20 cellular contexts compared by ENCODE assay signal in the genomic region with DNA sequence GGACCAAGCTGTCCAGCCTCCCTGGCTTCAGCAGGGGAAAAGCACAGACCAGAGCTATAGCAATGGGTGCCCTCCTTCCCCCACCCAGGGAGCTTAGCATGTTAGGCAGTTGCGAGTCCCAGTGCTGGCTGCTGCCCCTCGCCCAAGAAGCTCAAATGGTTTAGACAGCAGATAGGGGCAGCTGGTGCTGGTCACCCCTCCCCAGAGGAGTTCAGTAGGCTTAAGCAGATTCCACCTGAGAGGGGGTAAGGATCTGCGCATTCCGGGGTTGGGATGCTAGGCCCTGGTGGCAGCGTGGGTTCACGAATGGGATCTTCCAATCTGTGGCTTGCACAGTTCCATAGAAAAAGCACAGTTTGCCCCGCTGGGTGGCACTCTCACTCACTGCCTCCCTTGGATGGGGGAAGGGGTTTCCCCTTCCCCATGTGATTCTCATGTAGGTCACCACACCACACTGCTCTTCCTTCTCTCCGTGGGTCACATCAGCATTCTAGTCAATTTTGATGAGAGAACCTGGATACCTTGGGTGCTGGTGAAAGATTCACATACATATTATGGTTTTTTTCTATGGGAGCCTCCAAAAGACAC.
DNase-seq lines count a peak whose midpoint lies in the region; ATAC-seq and TF ChIP-seq lines count a peak whose summit lies in the region.
"Had no signal": no experiment of that assay in that cellular context is flagged by ENCODE, and none has a peak within 500 bp of the region (broad histone marks: within the 10 kb centered on the region; RNA-seq: fewer than 3 reads in every experiment).

No MANE protein-coding gene starts in this region.

- POLR2A ChIA-PET in WTC11 (lab: Charles Lee), result no interaction called here

- H3K4me3 ChIP-seq in NB4 (ENCODE audit: low read depth, low read length) (no peak overlapping the region), upper lobe of right lung (no peak overlapping the region), prostate gland (no peak overlapping the region)
- H3K4me3 ChIP-seq: GM23248, Peyer's patch had no signal

- WGBS in prostate gland, result 96% methylated on average over 6 of the region's 8 CpGs

- H3K27ac Mint-ChIP-seq in WTC11, result no peak overlapping the region
- H3K27ac Mint-ChIP-seq: CD4-positive, CD25-positive, alpha-beta regulatory T cell; H9; HFFc6; T-helper 1 cell treated with Interleukin-12 subunit alpha and Interleukin-12 subunit beta and Interleukin-4 antibody, amounts not matched to agents 30 μg/mL and 1 μg/mL, for 36 hours had no signal

- CTCF ChIA-PET in WTC11 (lab: Charles Lee), result no interaction called here

- H3K27me3 ChIP-seq in upper lobe of right lung (no peaks in the 10 kb centered on the region), prostate gland (replicated peaks; ENCODE audit: insufficient read depth) (no peaks in the 10 kb centered on the region)
- H3K27me3 ChIP-seq: Peyer's patch had no signal

- no peak overlapping the region for H3K4me3 Mint-ChIP-seq in WTC11
- H3K4me3 Mint-ChIP-seq: CD4-positive, CD25-positive, alpha-beta regulatory T cell; H9; HFFc6; T-helper 1 cell treated with Interleukin-12 subunit alpha and Interleukin-12 subunit beta and Interleukin-4 antibody, amounts not matched to agents 30 μg/mL and 1 μg/mL, for 36 hours had no signal

- no peaks in the 10 kb centered on the region for H3K36me3 ChIP-seq in upper lobe of right lung
- no peaks in the 10 kb centered on the region for H3K36me3 ChIP-seq in prostate gland
- H3K36me3 ChIP-seq: Peyer's patch had no signal

- H3K27me3 Mint-ChIP-seq in WTC11 (ENCODE audit: low read depth), result no peaks in the 10 kb centered on the region
- H3K27me3 Mint-ChIP-seq: CD4-positive, CD25-positive, alpha-beta regulatory T cell had no signal

- TF ChIP-seq CTCF in NB4 (IDR thresholded peaks at IDR 0.05; ENCODE audit: low read depth, low read length) (no peak), WTC11 (IDR thresholded peaks at IDR 0.05) (no peak), upper lobe of right lung (IDR thresholded peaks at IDR 0.05) (no peak), prostate gland (IDR thresholded peaks at IDR 0.05) (no peak)

- H3K4me1 ChIP-seq in upper lobe of right lung (no peaks in the 10 kb centered on the region), prostate gland (replicated peaks) (no peaks in the 10 kb centered on the region)
- H3K4me1 ChIP-seq: Peyer's patch had no signal

- peaks cover 10% of the 10 kb centered on the region for H3K36me3 Mint-ChIP-seq in WTC11
- H3K36me3 Mint-ChIP-seq: CD4-positive, CD25-positive, alpha-beta regulatory T cell had no signal

- peaks cover 52% of the 10 kb centered on the region for H3K9me3 Mint-ChIP-seq in WTC11

- H3K9me3 ChIP-seq in upper lobe of right lung (peaks cover 3% of the 10 kb centered on the region), prostate gland (no peaks in the 10 kb centered on the region)
- H3K9me3 ChIP-seq: Peyer's patch had no signal

- TF ChIP-seq POLR2A in NB4 (IDR thresholded peaks at IDR 0.05; ENCODE audit: extremely low read depth, insufficient read length) (no peak), prostate gland (IDR thresholded peaks at IDR 0.05) (no peak)

- intact Hi-C loops in Right ventricle myocardium inferior (cut with DNase I) (no loop called here), left ventricle myocardium superior (cut with micrococcal nuclease) (no loop called here), upper lobe of right lung (cut with DNase I) (no loop called here), prostate gland (cut with DNase I) (no loop called here)

- DNase-seq in Right ventricle myocardium inferior (ENCODE audit: missing footprints) (peak; percentile 25), left ventricle myocardium superior (no peak), NB4 (ENCODE audit: low read depth) (peak; percentile 7), WTC11 (ENCODE audit: low spot score) (no peak), upper lobe of right lung (peak; percentile 27), Ammon's horn (ENCODE audit: low spot score) (no peak), prostate gland (ENCODE audit: low spot score) (no peak)
- DNase-seq: 8988T; CD4-positive, CD25-positive, alpha-beta regulatory T cell; GM23248; H9; HFFc6; IMR-90; NCI-H1417 treated with DMSO at 0.1 percent for 48 hours; NCI-H187 treated with DMSO at 0.1 percent for 48 hours; NCI-H69; Peyer's patch had no signal

- ATAC-seq in Right ventricle myocardium inferior (no peak), left ventricle myocardium superior (no peak), WTC11 (0 out of 2 replicates have a peak, but pooled peaks have one; percentile 24), upper lobe of right lung (no peak), GM21390 (IDR thresholded peaks at IDR 0.05; ENCODE audit: unreplicated experiment) (no peak)

- no peak overlapping the region for H3K27ac ChIP-seq in upper lobe of right lung
- H3K27ac ChIP-seq in prostate gland, result no peak overlapping the region
- H3K27ac ChIP-seq: GM23248, KMS-11, Peyer's patch had no signal

- no peaks in the 10 kb centered on the region for H3K4me1 Mint-ChIP-seq in WTC11
- H3K4me1 Mint-ChIP-seq: CD4-positive, CD25-positive, alpha-beta regulatory T cell; H9 had no signal

TF ChIP-seq in WTC11, 78 proteins besides CTCF, POLR2A, EP300 and RAD21 (continues in another document):
- TF ChIP-seq TEAD4 (CRISPR knock-in tag; IDR thresholded peaks at IDR 0.05) (no peak), TP53 (CRISPR knock-in tag; IDR thresholded peaks at IDR 0.05) (no peak), PRDM15 (CRISPR knock-in tag; IDR thresholded peaks at IDR 0.05) (no peak), FOXJ3 (CRISPR knock-in tag; IDR thresholded peaks at IDR 0.05; ENCODE audit: borderline replicate concordance) (no peak), ESRRA (CRISPR knock-in tag; IDR thresholded peaks at IDR 0.05; ENCODE audit: borderline replicate concordance) (no peak), ZNF219 (CRISPR knock-in tag; IDR thresholded peaks at IDR 0.05; ENCODE audit: borderline replicate concordance) (no peak), ATF2 (CRISPR knock-in tag; IDR thresholded peaks at IDR 0.05; ENCODE audit: borderline replicate concordance, low read depth) (no peak), ZMAT4 (CRISPR knock-in tag; IDR thresholded peaks at IDR 0.05) (no peak)
- TF ChIP-seq, protein P1, sequence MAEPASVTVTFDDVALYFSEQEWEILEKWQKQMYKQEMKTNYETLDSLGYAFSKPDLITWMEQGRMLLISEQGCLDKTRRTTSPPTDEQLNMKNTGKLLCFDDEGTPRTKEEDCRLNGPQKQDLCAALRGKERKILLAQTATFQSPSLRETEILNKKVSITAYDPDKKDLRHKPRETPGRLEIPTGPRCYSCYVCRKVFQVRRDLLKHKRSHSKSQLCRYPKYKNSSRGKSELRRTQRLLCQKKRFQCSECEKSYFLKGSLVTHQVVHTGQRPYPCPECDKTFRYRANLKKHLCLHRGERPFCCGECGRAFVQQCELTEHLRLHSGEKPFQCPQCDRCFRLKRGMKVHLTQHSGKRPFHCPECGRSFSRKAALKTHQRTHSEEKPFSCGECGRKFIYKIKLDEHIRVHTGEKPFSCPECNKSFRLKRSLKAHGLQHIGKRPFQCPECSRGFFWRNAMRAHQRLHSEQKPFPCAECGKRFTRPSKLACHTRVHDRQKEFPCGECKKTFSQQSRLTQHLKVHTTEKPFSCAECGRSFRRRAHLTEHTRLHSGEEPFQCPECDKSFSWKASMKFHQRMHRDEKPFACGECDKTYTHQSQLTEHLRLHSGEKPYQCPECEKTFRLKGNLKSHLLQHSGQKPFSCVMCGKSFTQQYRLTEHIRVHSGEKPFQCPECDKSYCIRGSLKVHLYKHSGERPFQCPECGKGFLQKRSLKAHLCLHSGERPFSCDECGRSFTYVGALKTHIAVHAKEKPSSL (CRISPR knock-in tag; conservative IDR thresholded peaks at IDR 0.05), result no peak

Comparison
In these comparisons a context has a peak if more than half of its experiments do, and no peak if none do; other contexts are left out.
1. DNase-seq: peak in Right ventricle myocardium inferior (single experiment), NB4 (single experiment) and upper lobe of right lung (single experiment); none in left ventricle myocardium superior (single experiment), WTC11 (single experiment), Ammon's horn (single experiment) and prostate gland (single experiment).